ENCODE assay signal across 1 cellular context in the genomic region with DNA sequence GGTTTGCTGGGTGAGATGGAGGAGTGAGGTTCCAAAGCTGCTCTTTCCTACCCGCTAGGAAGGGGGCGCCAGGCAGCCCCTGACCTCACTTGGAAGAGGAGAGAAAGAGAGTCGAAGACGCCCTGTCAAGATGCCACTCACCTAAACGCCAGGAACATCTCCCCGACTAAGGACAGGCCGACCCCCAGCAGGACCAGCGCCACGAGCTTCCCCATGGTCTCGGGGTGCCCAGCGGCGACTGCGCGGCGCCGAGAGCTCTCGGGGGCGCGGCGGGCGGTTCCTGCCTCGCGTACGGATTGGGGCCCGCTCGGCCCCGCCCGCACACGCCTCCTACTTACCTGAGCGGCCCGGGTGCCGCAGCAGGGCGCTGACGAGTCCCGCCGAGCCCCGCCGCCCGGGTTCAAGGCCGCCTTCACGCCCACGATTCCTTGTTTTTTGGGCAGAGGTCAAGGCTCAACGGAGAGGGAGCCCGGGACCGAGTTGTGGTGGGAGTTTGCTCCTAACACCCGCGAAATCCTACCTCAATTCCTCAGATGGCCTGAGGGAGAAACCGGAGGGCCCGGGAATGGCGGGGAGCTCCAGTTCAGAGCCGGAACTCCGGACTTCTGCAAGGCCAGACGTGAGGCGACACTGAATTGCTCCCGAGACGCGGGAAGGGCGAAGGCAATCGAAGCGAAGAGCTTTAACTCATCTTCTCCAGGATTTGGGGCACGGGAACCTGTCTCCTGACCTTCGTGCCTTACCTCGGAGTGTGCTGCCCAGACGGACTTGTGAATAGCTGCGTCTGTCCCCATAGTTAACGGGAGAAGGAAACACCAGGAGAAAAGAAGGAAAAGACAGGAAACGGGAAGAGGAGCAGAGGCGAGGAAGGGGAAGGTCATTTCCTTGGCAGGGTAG.
TF ChIP-seq lines count a peak whose summit lies in the region.

A gene (minus strand): TSS at position 240 of the 897 bp plus-strand sequence. CDS start 25 bp downstream, at position 215.

TF ChIP-seq in HepG2, 621 proteins besides CTCF, POLR2A, EP300 and RAD21 (continued from another document and continues in another):
- TF ChIP-seq, protein P1, sequence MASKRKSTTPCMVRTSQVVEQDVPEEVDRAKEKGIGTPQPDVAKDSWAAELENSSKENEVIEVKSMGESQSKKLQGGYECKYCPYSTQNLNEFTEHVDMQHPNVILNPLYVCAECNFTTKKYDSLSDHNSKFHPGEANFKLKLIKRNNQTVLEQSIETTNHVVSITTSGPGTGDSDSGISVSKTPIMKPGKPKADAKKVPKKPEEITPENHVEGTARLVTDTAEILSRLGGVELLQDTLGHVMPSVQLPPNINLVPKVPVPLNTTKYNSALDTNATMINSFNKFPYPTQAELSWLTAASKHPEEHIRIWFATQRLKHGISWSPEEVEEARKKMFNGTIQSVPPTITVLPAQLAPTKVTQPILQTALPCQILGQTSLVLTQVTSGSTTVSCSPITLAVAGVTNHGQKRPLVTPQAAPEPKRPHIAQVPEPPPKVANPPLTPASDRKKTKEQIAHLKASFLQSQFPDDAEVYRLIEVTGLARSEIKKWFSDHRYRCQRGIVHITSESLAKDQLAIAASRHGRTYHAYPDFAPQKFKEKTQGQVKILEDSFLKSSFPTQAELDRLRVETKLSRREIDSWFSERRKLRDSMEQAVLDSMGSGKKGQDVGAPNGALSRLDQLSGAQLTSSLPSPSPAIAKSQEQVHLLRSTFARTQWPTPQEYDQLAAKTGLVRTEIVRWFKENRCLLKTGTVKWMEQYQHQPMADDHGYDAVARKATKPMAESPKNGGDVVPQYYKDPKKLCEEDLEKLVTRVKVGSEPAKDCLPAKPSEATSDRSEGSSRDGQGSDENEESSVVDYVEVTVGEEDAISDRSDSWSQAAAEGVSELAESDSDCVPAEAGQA (IDR thresholded peaks at IDR 0.05; ENCODE audit: low read depth): no peak
- TF ChIP-seq, protein P1 (CRISPR knock-in tag; IDR thresholded peaks at IDR 0.05; ENCODE audit: borderline replicate concordance): peak; percentile 40; the same call in 1 of the 2 replicates
- TF ChIP-seq PHF20 (CRISPR knock-in tag; IDR thresholded peaks at IDR 0.05) (peak; percentile 64; the same call in 1 of the 2 replicates), RFX3 (CRISPR knock-in tag; IDR thresholded peaks at IDR 0.05) (no peak), ZNF749 (CRISPR knock-in tag; IDR thresholded peaks at IDR 0.05; ENCODE audit: borderline replicate concordance) (no peak; the same call in 1 of the 2 replicates), ZFAT (CRISPR knock-in tag; conservative IDR thresholded peaks at IDR 0.05) (no peak), ZSCAN21 (CRISPR knock-in tag; IDR thresholded peaks at IDR 0.05; ENCODE audit: borderline replicate concordance) (peak; percentile 74; the same call in 1 of the 2 replicates), CBX1 (IDR thresholded peaks at IDR 0.05; ENCODE audit: low read depth) (peak; percentile 43), ETV5 (CRISPR knock-in tag; IDR thresholded peaks at IDR 0.05; ENCODE audit: borderline replicate concordance) (peak; percentile 21; the same call in 1 of the 2 replicates), SRF (IDR thresholded peaks at IDR 0.05; ENCODE audit: low read depth, low read length) (no peak), HMG20A (CRISPR knock-in tag; IDR thresholded peaks at IDR 0.05; ENCODE audit: borderline replicate concordance) (peak; percentile 20; the same call in 1 of the 2 replicates), KDM6A (CRISPR knock-in tag; IDR thresholded peaks at IDR 0.05; ENCODE audit: low read depth) (no peak), ZNF274 (CRISPR knock-in tag; IDR thresholded peaks at IDR 0.05) (peak; percentile 77), ZFP1 (CRISPR knock-in tag; IDR thresholded peaks at IDR 0.05) (no peak), KLF9 (CRISPR knock-in tag; IDR thresholded peaks at IDR 0.05; ENCODE audit: low read depth) (no peak), NFKBIZ (CRISPR knock-in tag; IDR thresholded peaks at IDR 0.05) (no peak; the same call in 1 of the 2 replicates), ZFY (CRISPR knock-in tag; IDR thresholded peaks at IDR 0.05) (peak; percentile 87), SPEN (CRISPR knock-in tag; IDR thresholded peaks at IDR 0.05; ENCODE audit: low read depth) (peak; percentile 57; the same call in 1 of the 2 replicates), ZNF652 (CRISPR knock-in tag; IDR thresholded peaks at IDR 0.05; ENCODE audit: borderline replicate concordance, low read depth) (no peak), SRY (CRISPR knock-in tag; IDR thresholded peaks at IDR 0.05) (peak; percentile 68; the same call in 1 of the 2 replicates)
- TF ChIP-seq, protein P2, sequence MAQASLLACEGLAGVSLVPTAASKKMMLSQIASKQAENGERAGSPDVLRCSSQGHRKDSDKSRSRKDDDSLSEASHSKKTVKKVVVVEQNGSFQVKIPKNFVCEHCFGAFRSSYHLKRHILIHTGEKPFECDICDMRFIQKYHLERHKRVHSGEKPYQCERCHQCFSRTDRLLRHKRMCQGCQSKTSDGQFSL (CRISPR knock-in tag; IDR thresholded peaks at IDR 0.05): peak; percentile 61; the same call in 1 of the 2 replicates
- TF ChIP-seq, protein P3, sequence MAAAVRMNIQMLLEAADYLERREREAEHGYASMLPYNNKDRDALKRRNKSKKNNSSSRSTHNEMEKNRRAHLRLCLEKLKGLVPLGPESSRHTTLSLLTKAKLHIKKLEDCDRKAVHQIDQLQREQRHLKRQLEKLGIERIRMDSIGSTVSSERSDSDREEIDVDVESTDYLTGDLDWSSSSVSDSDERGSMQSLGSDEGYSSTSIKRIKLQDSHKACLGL (CRISPR knock-in tag; IDR thresholded peaks at IDR 0.05): peak; percentile 81; the same call in 1 of the 2 replicates
- TF ChIP-seq, protein P4, sequence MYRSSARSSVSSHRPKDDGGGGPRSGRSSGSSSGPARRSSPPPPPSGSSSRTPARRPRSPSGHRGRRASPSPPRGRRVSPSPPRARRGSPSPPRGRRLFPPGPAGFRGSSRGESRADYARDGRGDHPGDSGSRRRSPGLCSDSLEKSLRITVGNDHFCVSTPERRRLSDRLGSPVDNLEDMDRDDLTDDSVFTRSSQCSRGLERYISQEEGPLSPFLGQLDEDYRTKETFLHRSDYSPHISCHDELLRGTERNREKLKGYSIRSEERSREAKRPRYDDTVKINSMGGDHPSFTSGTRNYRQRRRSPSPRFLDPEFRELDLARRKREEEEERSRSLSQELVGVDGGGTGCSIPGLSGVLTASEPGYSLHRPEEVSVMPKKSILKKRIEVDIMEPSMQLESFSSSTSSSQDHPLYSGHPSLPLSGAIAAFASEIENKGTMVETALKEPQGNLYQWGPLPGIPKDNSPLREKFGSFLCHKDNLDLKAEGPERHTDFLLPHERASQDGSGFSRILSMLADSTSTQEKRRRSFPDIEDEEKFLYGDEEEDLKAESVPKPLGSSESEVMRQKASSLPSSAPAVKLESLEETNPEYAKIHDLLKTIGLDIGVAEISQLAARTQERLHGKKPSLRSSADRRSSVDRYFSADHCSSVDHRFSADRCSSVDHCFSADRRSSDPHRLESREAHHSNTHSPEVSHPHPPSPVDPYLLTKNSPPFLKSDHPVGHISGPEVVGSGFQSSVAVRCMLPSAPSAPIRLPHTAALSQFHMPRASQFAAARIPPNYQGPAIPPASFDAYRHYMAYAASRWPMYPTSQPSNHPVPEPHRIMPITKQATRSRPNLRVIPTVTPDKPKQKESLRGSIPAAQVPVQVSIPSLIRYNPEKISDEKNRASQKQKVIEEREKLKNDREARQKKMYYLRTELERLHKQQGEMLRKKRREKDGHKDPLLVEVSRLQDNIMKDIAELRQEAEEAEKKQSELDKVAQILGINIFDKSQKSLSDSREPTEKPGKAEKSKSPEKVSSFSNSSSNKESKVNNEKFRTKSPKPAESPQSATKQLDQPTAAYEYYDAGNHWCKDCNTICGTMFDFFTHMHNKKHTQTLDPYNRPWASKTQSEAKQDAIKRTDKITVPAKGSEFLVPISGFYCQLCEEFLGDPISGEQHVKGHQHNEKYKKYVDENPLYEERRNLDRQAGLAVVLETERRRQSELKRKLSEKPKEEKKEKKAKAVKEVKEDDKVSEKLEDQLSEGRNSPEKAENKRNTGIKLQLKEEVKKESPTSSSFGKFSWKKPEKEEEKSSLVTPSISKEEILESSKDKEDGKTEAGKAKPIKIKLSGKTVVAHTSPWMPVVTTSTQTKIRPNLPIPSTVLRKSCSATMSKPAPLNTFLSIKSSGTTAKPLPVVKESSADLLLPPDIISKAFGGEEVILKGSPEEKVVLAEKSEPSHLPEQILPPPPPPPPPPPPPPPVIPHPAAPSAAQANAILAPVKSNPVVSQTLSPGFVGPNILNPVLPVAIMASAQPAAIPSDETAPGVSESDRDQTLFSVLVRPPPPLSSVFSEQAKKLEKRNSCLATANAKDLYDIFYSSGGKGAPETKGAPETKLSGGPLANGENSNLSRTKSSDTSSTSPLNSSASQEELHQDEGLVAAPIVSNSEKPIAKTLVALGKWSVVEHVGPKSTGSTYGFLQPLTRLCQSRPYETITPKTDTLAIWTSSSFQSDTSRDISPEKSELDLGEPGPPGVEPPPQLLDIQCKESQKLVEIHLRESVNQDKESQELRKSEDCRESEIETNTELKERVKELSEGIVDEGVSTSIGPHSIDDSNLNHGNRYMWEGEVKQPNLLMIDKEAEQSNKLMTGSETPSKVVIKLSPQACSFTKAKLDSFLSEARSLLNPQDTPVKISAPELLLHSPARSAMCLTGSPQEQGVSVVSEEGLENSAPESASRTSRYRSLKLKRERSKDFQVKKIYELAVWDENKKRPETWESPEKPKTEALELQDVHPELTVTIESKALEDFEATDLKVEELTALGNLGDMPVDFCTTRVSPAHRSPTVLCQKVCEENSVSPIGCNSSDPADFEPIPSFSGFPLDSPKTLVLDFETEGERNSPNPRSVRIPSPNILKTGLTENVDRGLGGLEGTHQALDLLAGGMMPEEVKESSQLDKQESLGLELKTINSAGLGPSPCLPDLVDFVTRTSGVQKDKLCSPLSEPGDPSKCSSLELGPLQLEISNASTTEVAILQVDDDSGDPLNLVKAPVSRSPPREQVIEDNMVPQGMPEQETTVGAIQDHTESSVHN (CRISPR knock-in tag; IDR thresholded peaks at IDR 0.05): no peak
- TF ChIP-seq, protein P5, sequence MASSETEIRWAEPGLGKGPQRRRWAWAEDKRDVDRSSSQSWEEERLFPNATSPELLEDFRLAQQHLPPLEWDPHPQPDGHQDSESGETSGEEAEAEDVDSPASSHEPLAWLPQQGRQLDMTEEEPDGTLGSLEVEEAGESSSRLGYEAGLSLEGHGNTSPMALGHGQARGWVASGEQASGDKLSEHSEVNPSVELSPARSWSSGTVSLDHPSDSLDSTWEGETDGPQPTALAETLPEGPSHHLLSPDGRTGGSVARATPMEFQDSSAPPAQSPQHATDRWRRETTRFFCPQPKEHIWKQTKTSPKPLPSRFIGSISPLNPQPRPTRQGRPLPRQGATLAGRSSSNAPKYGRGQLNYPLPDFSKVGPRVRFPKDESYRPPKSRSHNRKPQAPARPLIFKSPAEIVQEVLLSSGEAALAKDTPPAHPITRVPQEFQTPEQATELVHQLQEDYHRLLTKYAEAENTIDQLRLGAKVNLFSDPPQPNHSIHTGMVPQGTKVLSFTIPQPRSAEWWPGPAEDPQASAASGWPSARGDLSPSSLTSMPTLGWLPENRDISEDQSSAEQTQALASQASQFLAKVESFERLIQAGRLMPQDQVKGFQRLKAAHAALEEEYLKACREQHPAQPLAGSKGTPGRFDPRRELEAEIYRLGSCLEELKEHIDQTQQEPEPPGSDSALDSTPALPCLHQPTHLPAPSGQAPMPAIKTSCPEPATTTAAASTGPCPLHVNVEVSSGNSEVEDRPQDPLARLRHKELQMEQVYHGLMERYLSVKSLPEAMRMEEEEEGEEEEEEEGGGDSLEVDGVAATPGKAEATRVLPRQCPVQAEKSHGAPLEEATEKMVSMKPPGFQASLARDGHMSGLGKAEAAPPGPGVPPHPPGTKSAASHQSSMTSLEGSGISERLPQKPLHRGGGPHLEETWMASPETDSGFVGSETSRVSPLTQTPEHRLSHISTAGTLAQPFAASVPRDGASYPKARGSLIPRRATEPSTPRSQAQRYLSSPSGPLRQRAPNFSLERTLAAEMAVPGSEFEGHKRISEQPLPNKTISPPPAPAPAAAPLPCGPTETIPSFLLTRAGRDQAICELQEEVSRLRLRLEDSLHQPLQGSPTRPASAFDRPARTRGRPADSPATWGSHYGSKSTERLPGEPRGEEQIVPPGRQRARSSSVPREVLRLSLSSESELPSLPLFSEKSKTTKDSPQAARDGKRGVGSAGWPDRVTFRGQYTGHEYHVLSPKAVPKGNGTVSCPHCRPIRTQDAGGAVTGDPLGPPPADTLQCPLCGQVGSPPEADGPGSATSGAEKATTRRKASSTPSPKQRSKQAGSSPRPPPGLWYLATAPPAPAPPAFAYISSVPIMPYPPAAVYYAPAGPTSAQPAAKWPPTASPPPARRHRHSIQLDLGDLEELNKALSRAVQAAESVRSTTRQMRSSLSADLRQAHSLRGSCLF (CRISPR knock-in tag; IDR thresholded peaks at IDR 0.05; ENCODE audit: borderline replicate concordance): no peak
- TF ChIP-seq, protein P6, sequence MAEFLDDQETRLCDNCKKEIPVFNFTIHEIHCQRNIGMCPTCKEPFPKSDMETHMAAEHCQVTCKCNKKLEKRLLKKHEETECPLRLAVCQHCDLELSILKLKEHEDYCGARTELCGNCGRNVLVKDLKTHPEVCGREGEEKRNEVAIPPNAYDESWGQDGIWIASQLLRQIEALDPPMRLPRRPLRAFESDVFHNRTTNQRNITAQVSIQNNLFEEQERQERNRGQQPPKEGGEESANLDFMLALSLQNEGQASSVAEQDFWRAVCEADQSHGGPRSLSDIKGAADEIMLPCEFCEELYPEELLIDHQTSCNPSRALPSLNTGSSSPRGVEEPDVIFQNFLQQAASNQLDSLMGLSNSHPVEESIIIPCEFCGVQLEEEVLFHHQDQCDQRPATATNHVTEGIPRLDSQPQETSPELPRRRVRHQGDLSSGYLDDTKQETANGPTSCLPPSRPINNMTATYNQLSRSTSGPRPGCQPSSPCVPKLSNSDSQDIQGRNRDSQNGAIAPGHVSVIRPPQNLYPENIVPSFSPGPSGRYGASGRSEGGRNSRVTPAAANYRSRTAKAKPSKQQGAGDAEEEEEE (CRISPR knock-in tag; IDR thresholded peaks at IDR 0.05; ENCODE audit: borderline replicate concordance): no peak
- TF ChIP-seq, protein P7, sequence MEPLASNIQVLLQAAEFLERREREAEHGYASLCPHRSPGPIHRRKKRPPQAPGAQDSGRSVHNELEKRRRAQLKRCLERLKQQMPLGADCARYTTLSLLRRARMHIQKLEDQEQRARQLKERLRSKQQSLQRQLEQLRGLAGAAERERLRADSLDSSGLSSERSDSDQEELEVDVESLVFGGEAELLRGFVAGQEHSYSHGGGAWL (CRISPR knock-in tag; IDR thresholded peaks at IDR 0.05): peak; percentile 70
